In the genomic region with DNA sequence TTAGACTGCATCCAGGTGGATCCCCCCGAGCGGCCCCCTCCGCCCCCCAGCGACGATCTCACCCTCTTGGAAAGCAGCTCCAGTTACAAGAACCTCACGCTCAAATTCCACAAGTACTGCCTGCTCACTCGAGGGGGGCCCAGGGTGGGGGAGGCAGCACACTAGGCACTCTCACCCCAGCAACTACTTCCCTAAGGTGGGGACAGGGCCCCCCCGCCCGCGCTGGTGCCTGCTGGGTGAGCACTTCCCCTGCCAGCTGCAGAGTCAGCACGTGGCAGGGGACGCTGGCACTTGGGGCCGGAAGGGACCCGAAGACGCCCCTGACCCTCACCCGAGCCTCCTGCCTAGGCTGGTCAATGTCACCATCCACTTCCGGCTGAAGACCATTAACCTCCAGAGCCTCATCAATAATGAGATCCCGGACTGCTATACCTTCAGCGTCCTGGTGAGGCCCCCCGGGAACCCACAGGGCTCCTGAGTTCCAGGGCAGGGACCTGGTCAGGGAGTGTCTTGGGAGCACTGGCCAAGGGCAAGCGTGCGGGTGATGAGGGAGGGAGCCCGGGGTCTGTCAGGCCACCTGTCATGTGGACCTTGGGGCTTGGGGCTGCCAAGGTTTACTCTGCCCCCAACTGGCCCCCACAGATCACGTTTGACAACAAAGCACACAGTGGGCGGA, we compare ENCODE assay signal across 26 cellular contexts. TPM values are rescaled to one million over a fixed set of nuclear protein-coding genes. Genes with fewer than 3 reads are reported as not detected.
DNase-seq lines count a peak whose midpoint lies in the region; ATAC-seq and TF ChIP-seq lines count a peak whose summit lies in the region.
"Had no signal": no experiment of that assay in that cellular context is flagged by ENCODE, and none has a peak within 500 bp of the region (broad histone marks: within the 10 kb centered on the region; RNA-seq: fewer than 3 reads in every experiment).

No MANE protein-coding gene starts in this region.

- H3K36me3 ChIP-seq in right atrium auricular region (peaks cover 42% of the 10 kb centered on the region), heart left ventricle (peaks cover 0 to 69% (median 40%) of the 10 kb centered on the region in 9 donors), upper lobe of right lung (peaks cover 53% of the 10 kb centered on the region)

- H3K4me1 ChIP-seq in right atrium auricular region (peaks cover 0 to 11% of the 10 kb centered on the region in 2 donors), heart left ventricle (peaks cover 0 to 33% (median 12%) of the 10 kb centered on the region in 12 donors), upper lobe of right lung (peaks cover 13% of the 10 kb centered on the region)

- H3K4me3 ChIP-seq in right atrium auricular region = no peak overlapping the region
- no peak overlapping the region for H3K4me3 ChIP-seq in heart left ventricle
- H3K4me3 ChIP-seq in upper lobe of right lung = no peak overlapping the region

- TF ChIP-seq CTCF in right atrium auricular region (IDR thresholded peaks at IDR 0.05) = no peak
- no peak for TF ChIP-seq CTCF in heart left ventricle (IDR thresholded peaks at IDR 0.05)
- no peak for TF ChIP-seq CTCF in upper lobe of right lung (IDR thresholded peaks at IDR 0.05)

- peak; percentile 59 for ATAC-seq in Right ventricle myocardium inferior
- ATAC-seq in heart left ventricle = peak in 3 of 4 donors; percentile 21 to 55 (median 54)
- ATAC-seq in upper lobe of right lung = peak; percentile 55
- no peak for ATAC-seq in GM18867 (IDR thresholded peaks at IDR 0.05; ENCODE audit: unreplicated experiment)
- ATAC-seq in GM18868 (IDR thresholded peaks at IDR 0.05; ENCODE audit: unreplicated experiment) = no peak
- ATAC-seq: natural killer cell; stimulated activated naive B cell treated with anti-CD40 and anti-IgM and Interleukin-4, amounts not matched to agents 10 μg/mL and 1 μg/mL and 100 μg/mL, for 72 hours had no signal

- WGBS in heart left ventricle, 4 donors = 81 to 88% (median 83%) methylated on average over 13 to 25 of the region's 25 CpGs

- no peak overlapping the region for H3K27ac ChIP-seq in right atrium auricular region
- H3K27ac ChIP-seq in heart left ventricle = peak overlapping the region in 1 of 12 donors; percentile 46
- H3K27ac ChIP-seq in upper lobe of right lung = no peak overlapping the region
- H3K27ac ChIP-seq: 22Rv1 had no signal

- DNase-seq in Right ventricle myocardium inferior (ENCODE audit: missing footprints) = peak; percentile 83
- no peak for DNase-seq in right atrium auricular region (ENCODE audit: low spot score)
- peak in 3 of 5 donors; percentile 62 to 82 (median 78) for DNase-seq in heart left ventricle
- peak; percentile 28 for DNase-seq in medulla oblongata (ENCODE audit: extremely low spot score)
- DNase-seq in upper lobe of right lung = no peak
- DNase-seq in HuH-7.5 (ENCODE audit: low spot score) = no peak
- DNase-seq: activated CD4-positive, alpha-beta memory T cell treated with anti-CD3 and anti-CD28 coated beads for 36 hours; activated CD4-positive, alpha-beta T cell treated with anti-CD3 and anti-CD28 coated beads for 1 hour; activated naive CD4-positive, alpha-beta T cell treated with anti-CD3 and anti-CD28 coated beads, Interleukin-2, amount 10 ng/mL, durations not matched to agents 7 days and 5 days; CD4-positive, CD25-positive, alpha-beta regulatory T cell; DND-41; effector CD4-positive, alpha-beta T cell; GF-D8; Kasumi-1; left cardiac atrium; natural killer cell; NCI-H1436; NCI-H2081 treated with DMSO at 0.1 percent for 48 hours; NCI-H2227 treated with DMSO at 0.1 percent for 48 hours; NCI-H526; occipital lobe; SK-N-SH; stimulated activated naive B cell treated with anti-CD40 and anti-IgM and Interleukin-4, amounts not matched to agents 10 μg/mL and 1 μg/mL and 100 μg/mL, for 72 hours had no signal

- H3K27me3 ChIP-seq in right atrium auricular region (no peaks in the 10 kb centered on the region), heart left ventricle (no peaks in the 10 kb centered on the region), upper lobe of right lung (no peaks in the 10 kb centered on the region)

- H3K9me3 ChIP-seq in right atrium auricular region (no peaks in the 10 kb centered on the region), heart left ventricle (no peaks in the 10 kb centered on the region), upper lobe of right lung (no peaks in the 10 kb centered on the region)
- H3K9me3 ChIP-seq: SK-N-SH had no signal

- intact Hi-C loops in Right ventricle myocardium inferior (cut with DNase I) = no loop called here
- intact Hi-C loops in heart left ventricle (cut with DNase I) = loop anchor here in 1 of 10 donors (10.0 kb wide), 1 partner anchor 133 kb away; no protein-coding TSS in a partner anchor
- intact Hi-C loops in upper lobe of right lung (cut with DNase I) = no loop called here

- TF ChIP-seq POLR2A in heart left ventricle (IDR thresholded peaks at IDR 0.05) = no peak

RNA-seq across cellular contexts. Expression of a gene that starts 5.2 kb away (rescaled TPM):
- 19.5 TPM for total RNA-seq in Right ventricle myocardium inferior
- total RNA-seq in right atrium auricular region = 10 to 100 TPM; 11.2 to 13.0 TPM
- total RNA-seq in heart left ventricle = 10 to 100 TPM; 12.1 to 49.7 (median 14.9) TPM
- 10 to 100 TPM; 24.6 to 25.2 TPM for polyA plus RNA-seq in heart left ventricle
- total RNA-seq in upper lobe of right lung = 55.0 TPM

RNA-seq across cellular contexts. Expression of a gene that starts 7.9 kb away (rescaled TPM):
- total RNA-seq in Right ventricle myocardium inferior (50.6 TPM), right atrium auricular region (10 to 100 TPM; 45.3 to 70.6 TPM), heart left ventricle (100 to 1,000 TPM in 1 of 9 donors, 10 to 100 TPM in 8; 41.4 to 105 (median 49.9) TPM), upper lobe of right lung (190 TPM)
- 10 to 100 TPM; 35.6 to 51.1 TPM for polyA plus RNA-seq in heart left ventricle

RNA-seq across cellular contexts. Expression of a gene that starts 11.8 kb away (rescaled TPM):
- total RNA-seq in Right ventricle myocardium inferior = 89.6 TPM
- total RNA-seq in right atrium auricular region = 100 to 1,000 TPM; 109 to 119 TPM
- 100 to 1,000 TPM in 1 of 9 donors, 10 to 100 TPM in 8; 62.8 to 128 (median 74.4) TPM for total RNA-seq in heart left ventricle
- 100 to 1,000 TPM in 1 of 2 donors, 10 to 100 TPM in 1; 49.3 to 159 TPM for polyA plus RNA-seq in heart left ventricle
- 56.9 TPM for total RNA-seq in upper lobe of right lung

RNA-seq across cellular contexts. Expression of a gene that starts 38.8 kb away (rescaled TPM):
- total RNA-seq in Right ventricle myocardium inferior = 1.2 TPM
- total RNA-seq in right atrium auricular region = 1 to 10 TPM; 1.0 to 1.1 TPM
- 1 to 10 TPM in 8 of 9 donors, under 1 TPM in 1; 0.93 to 2.9 (median 1.5) TPM for total RNA-seq in heart left ventricle
- polyA plus RNA-seq in heart left ventricle = 1 to 10 TPM in 1 of 2 donors, under 1 TPM in 1; 0.55 to 3.4 TPM
- total RNA-seq in upper lobe of right lung = 3.6 TPM
- total RNA-seq: CD4-positive, CD25-positive, alpha-beta regulatory T cell had no signal

Comparison
In these comparisons a context has a peak if more than half of its experiments do, and no peak if none do; other contexts are left out.
1. DNase-seq: peak in Right ventricle myocardium inferior (single experiment), heart left ventricle (3 of 5) and medulla oblongata (single experiment); none in right atrium auricular region (single experiment), upper lobe of right lung (single experiment) and HuH-7.5 (single experiment).
2. ATAC-seq: peak in Right ventricle myocardium inferior (single experiment), heart left ventricle (3 of 4) and upper lobe of right lung (single experiment); none in GM18867 (single experiment) and GM18868 (single experiment).